Comparison of ENCODE assay signal across 10 cellular contexts in the genomic region with DNA sequence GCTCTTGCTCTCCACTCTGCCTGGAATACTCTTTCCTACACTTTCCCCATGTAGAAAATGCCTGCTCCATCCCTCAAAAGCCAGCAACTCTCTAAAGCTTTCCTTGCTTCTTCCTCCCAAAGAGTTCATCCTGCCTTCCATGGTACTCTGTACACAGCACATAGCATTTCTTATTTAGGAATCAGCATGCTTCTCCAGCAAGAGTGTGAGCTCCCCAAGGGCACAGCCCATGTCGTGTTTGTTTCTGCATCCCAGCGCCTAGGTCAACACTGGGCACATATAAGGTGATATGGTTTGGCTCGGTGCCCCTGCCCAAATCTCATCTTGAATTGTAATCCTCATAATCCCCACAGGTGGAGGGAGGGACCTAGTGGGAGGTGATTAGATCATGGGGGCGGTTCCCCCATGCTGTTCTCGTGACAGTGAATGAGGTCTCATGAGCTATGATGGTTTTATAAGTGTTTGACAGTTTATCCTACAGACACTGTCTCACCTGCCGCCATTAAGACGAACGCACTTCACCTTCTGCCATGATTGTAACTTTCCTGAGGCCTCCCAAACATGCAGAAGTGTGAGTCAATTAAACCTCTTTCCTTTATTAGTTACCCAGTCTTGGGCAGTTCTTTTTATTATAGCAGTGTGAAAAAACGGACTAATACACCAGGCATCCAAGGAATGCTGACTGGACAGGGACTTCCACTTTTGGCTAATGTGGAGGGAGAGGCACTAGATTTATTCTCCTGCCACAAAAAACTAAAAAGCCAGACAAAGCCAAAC. TPM values are rescaled to one million over a fixed set of nuclear protein-coding genes. Genes with fewer than 3 reads are reported as not detected.
DNase-seq lines count a peak whose midpoint lies in the region; ATAC-seq and TF ChIP-seq lines count a peak whose summit lies in the region.
"Had no signal": no experiment of that assay in that cellular context is flagged by ENCODE, and none has a peak within 500 bp of the region (broad histone marks: within the 10 kb centered on the region; RNA-seq: fewer than 3 reads in every experiment).

No MANE protein-coding gene starts in this region.

- no peak overlapping the region for H3K4me3 ChIP-seq in retinal pigment epithelial cell (ENCODE audit: low read length)

- POLR2A ChIA-PET in WTC11 (lab: Charles Lee) = no interaction called here

- CTCF ChIA-PET in WTC11 (lab: Charles Lee) = interaction anchor here (1.2 to 1.5 kb wide), 2 partner anchors 26 to 203 kb away, joined by 3 to 5 read pairs; no protein-coding TSS in a partner anchor

- peaks cover 22% of the 10 kb centered on the region for H3K36me3 Mint-ChIP-seq in WTC11

- ATAC-seq in WTC11 (no peak), HG03175 (IDR thresholded peaks at IDR 0.05; ENCODE audit: unreplicated experiment) (no peak)

- H3K27me3 Mint-ChIP-seq in WTC11 (ENCODE audit: low read depth) = no peaks in the 10 kb centered on the region

- H3K9me3 Mint-ChIP-seq in WTC11 = no peaks in the 10 kb centered on the region

- 0 out of 2 replicates have a peak overlapping the region, but pooled peaks have one; percentile 13 for H3K27ac Mint-ChIP-seq in WTC11

- DNase-seq in EH (ENCODE audit: low read depth) (peak; percentile 90), WTC11 (ENCODE audit: low spot score) (no peak), glomerular visceral epithelial cell (ENCODE audit: extremely low spot score) (peak; percentile 78), retinal pigment epithelial cell (ENCODE audit: low read depth) (peak; percentile 27), NOMO-1 treated with dmso at 0.1 percent for 144 hours (lab: John Stamatoyannopoulos, UW; ENCODE audit: unreplicated experiment) (no peak), HuH-7.5 (ENCODE audit: low spot score) (no peak), NCI-H446 (lab: John Stamatoyannopoulos, UW) (no peak)
- DNase-seq: NCI-H1436 treated with DMSO at 0.1 percent for 48 hours had no signal

- TF ChIP-seq CTCF in WTC11 (IDR thresholded peaks at IDR 0.05) (no peak), retinal pigment epithelial cell (conservative IDR thresholded peaks at IDR 0.05; ENCODE audit: low read depth, low read length) (no peak)

- H3K4me3 Mint-ChIP-seq in WTC11 = no peak overlapping the region

- H3K4me1 Mint-ChIP-seq in WTC11 = peaks cover 55% of the 10 kb centered on the region

TF ChIP-seq in WTC11, 78 proteins besides CTCF, POLR2A, EP300 and RAD21:
- TF ChIP-seq TEAD4 (CRISPR knock-in tag; IDR thresholded peaks at IDR 0.05) (no peak), JAZF1 (CRISPR knock-in tag; IDR thresholded peaks at IDR 0.05) (no peak), ZNF416 (CRISPR knock-in tag; IDR thresholded peaks at IDR 0.05) (no peak), TCF7 (CRISPR knock-in tag; IDR thresholded peaks at IDR 0.05; ENCODE audit: low read depth) (no peak)
- TF ChIP-seq, protein P1, sequence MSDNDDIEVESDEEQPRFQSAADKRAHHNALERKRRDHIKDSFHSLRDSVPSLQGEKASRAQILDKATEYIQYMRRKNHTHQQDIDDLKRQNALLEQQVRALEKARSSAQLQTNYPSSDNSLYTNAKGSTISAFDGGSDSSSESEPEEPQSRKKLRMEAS (CRISPR knock-in tag; IDR thresholded peaks at IDR 0.05) = no peak
- TF ChIP-seq, protein P2, sequence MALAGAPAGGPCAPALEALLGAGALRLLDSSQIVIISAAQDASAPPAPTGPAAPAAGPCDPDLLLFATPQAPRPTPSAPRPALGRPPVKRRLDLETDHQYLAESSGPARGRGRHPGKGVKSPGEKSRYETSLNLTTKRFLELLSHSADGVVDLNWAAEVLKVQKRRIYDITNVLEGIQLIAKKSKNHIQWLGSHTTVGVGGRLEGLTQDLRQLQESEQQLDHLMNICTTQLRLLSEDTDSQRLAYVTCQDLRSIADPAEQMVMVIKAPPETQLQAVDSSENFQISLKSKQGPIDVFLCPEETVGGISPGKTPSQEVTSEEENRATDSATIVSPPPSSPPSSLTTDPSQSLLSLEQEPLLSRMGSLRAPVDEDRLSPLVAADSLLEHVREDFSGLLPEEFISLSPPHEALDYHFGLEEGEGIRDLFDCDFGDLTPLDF (CRISPR knock-in tag; IDR thresholded peaks at IDR 0.05) = no peak

RNA-seq across cellular contexts. Expression of gene VPS37C, which starts 8.2 kb away (rescaled TPM):
- 22.2 to 23.9 TPM (median 23.4 TPM) in 3 replicates for total RNA-seq in WTC11 (2021)

RNA-seq across cellular contexts. Expression of gene PGA3, which starts 50.3 kb away (rescaled TPM):
- 0.20 to 0.37 TPM in 2 of 3 replicates, not detected in the other for total RNA-seq in WTC11 (2021)
- total RNA-seq: G401 had no signal

RNA-seq across cellular contexts. Expression of gene CD5, which starts 50.7 kb away (rescaled TPM):
- total RNA-seq in WTC11 (2021) = 0.30 to 0.37 TPM (median 0.32 TPM) in 3 replicates
- total RNA-seq: G401 had no signal

Comparison
In these comparisons a context has a peak if more than half of its experiments do, and no peak if none do; other contexts are left out.
1. DNase-seq: peak in EH (single experiment), glomerular visceral epithelial cell (single experiment) and retinal pigment epithelial cell (single experiment); none in WTC11 (single experiment), NOMO-1 treated with dmso at 0.1 percent for 144 hours (single experiment), HuH-7.5 (single experiment) and NCI-H446 (0 of 2).